In genomic region chr4:48944659-48945290, GRCh38 we compare ENCODE assay signal across 10 cellular contexts. TPM values are rescaled to one million over a fixed set of nuclear protein-coding genes. Genes with fewer than 3 reads are reported as not detected.
DNase-seq lines count a peak whose midpoint lies in the region; ATAC-seq and TF ChIP-seq lines count a peak whose summit lies in the region.
"Had no signal": no experiment of that assay in that cellular context is flagged by ENCODE, and none has a peak within 500 bp of the region (broad histone marks: within the 10 kb centered on the region; RNA-seq: fewer than 3 reads in every experiment).

No MANE protein-coding gene starts in this region.

- DNase-seq in CD14-positive monocyte (ENCODE audit: low spot score) (no peak), MM.1S (peak; percentile 56), right lobe of liver (no peak), NCI-H510A (lab: John Stamatoyannopoulos, UW) (no peak), NCI-H1694 treated with DMSO at 0.1 percent for 48 hours (lab: John Stamatoyannopoulos, UW) (no peak)
- peak; percentile 61 to 66 for DNase-seq in activated T-cell treated with anti-CD3 and anti-CD28 coated beads, Interleukin-2, amount 50 U/mL, for 72 hours
- DNase-seq: activated B cell treated with CpG ODN at 0.5 μM for 24 hours, naive B cell had no signal

- H3K4me3 ChIP-seq in MM.1S (ENCODE audit: low read length), result no peak overlapping the region
- no peak overlapping the region for H3K4me3 ChIP-seq in right lobe of liver

- no peak for TF ChIP-seq POLR2A in right lobe of liver (IDR thresholded peaks at IDR 0.05)

- ATAC-seq in activated T-cell treated with anti-CD3 and anti-CD28 coated beads, Interleukin-2, amount 50 U/mL, for 72 hours (replicated peaks in 1 of 2), result peak; percentile 55 to 71
- ATAC-seq in right lobe of liver (peak in 1 of 4 donors; percentile 50), GM18498 (IDR thresholded peaks at IDR 0.05; ENCODE audit: unreplicated experiment) (no peak), GM21528 (IDR thresholded peaks at IDR 0.05; ENCODE audit: low FRiP score, unreplicated experiment) (no peak)

- H3K36me3 Mint-ChIP-seq in CD14-positive monocyte, result no peaks in the 10 kb centered on the region
- H3K36me3 Mint-ChIP-seq in activated T-cell treated with anti-CD3 and anti-CD28 coated beads, Interleukin-2, amount 50 U/mL, for 72 hours (ENCODE audit: insufficient read depth in 2 of 2), result no peaks in the 10 kb centered on the region
- H3K36me3 Mint-ChIP-seq: naive B cell had no signal

- H3K27me3 ChIP-seq in MM.1S (replicated peaks; ENCODE audit: insufficient read depth, low read length) (no peaks in the 10 kb centered on the region), right lobe of liver (no peaks in the 10 kb centered on the region)

- no peaks in the 10 kb centered on the region for H3F3A ChIP-seq in MM.1S (ENCODE audit: insufficient read depth, low read length)

- H3K4me3 Mint-ChIP-seq in CD14-positive monocyte, result no peak overlapping the region
- H3K4me3 Mint-ChIP-seq in activated T-cell treated with anti-CD3 and anti-CD28 coated beads, Interleukin-2, amount 50 U/mL, for 72 hours, result no peak overlapping the region
- H3K4me3 Mint-ChIP-seq: activated B cell treated with CpG ODN at 0.5 μM for 24 hours, naive B cell had no signal

- H3K9me3 Mint-ChIP-seq in CD14-positive monocyte, result peaks cover 0 to 3% (median 0%) of the 10 kb centered on the region in 7 donors
- H3K9me3 Mint-ChIP-seq in activated T-cell treated with anti-CD3 and anti-CD28 coated beads, Interleukin-2, amount 50 U/mL, for 72 hours, result no peaks in the 10 kb centered on the region
- H3K9me3 Mint-ChIP-seq: activated B cell treated with CpG ODN at 0.5 μM for 24 hours, naive B cell had no signal

- peak; percentile 34 for TF ChIP-seq CTCF in CD14-positive monocyte (IDR thresholded peaks at IDR 0.05)
- peak; percentile 61 for TF ChIP-seq CTCF in MM.1S (IDR thresholded peaks at IDR 0.05; ENCODE audit: low read length)
- TF ChIP-seq CTCF in right lobe of liver (IDR thresholded peaks at IDR 0.05), result peak; percentile 15 to 45 (median 16)

- no peak overlapping the region for H3K4me2 ChIP-seq in MM.1S (ENCODE audit: low read depth, low read length)

- no peaks in the 10 kb centered on the region for H3K4me1 Mint-ChIP-seq in CD14-positive monocyte
- peaks cover 15% of the 10 kb centered on the region for H3K4me1 Mint-ChIP-seq in activated T-cell treated with anti-CD3 and anti-CD28 coated beads, Interleukin-2, amount 50 U/mL, for 72 hours (ENCODE audit: low read depth)
- H3K4me1 Mint-ChIP-seq: activated B cell treated with CpG ODN at 0.5 μM for 24 hours, naive B cell had no signal

- H4K20me1 ChIP-seq in MM.1S (ENCODE audit: insufficient read depth, low read length), result no peaks in the 10 kb centered on the region

- no peaks in the 10 kb centered on the region for H3K9me2 ChIP-seq in MM.1S (replicated peaks; ENCODE audit: insufficient read depth, low read length)

- intact Hi-C loops in CD14-positive monocyte (cut with micrococcal nuclease) (no loop called here), right lobe of liver (cut with DNase I) (no loop called here)

- peaks cover 3 to 5% (median 3%) of the 10 kb centered on the region in 3 donors for H3K27me3 Mint-ChIP-seq in CD14-positive monocyte (ENCODE audit: low read depth in 3 of 3)
- no peaks in the 10 kb centered on the region for H3K27me3 Mint-ChIP-seq in activated T-cell treated with anti-CD3 and anti-CD28 coated beads, Interleukin-2, amount 50 U/mL, for 72 hours (ENCODE audit: low read depth)

- no peaks in the 10 kb centered on the region for H3K36me3 ChIP-seq in MM.1S (replicated peaks; ENCODE audit: insufficient read depth, low read length)
- no peaks in the 10 kb centered on the region for H3K36me3 ChIP-seq in right lobe of liver

- H3K9me3 ChIP-seq in MM.1S (replicated peaks; ENCODE audit: insufficient read depth, low read length) (no peaks in the 10 kb centered on the region), right lobe of liver (no peaks in the 10 kb centered on the region)

- H3K79me2 ChIP-seq in MM.1S (ENCODE audit: low read length), result no peaks in the 10 kb centered on the region

- 63% methylated on average over 7 of the region's 8 CpGs for WGBS in right lobe of liver (ENCODE audit: insufficient coverage, low coverage, low lambda C conversion rate, missing lambda C conversion rate)

- H2AFZ ChIP-seq in MM.1S (ENCODE audit: low read length), result no peak overlapping the region

- no peak overlapping the region for H3K27ac ChIP-seq in MM.1S (ENCODE audit: low read length)
- H3K27ac ChIP-seq in right lobe of liver, result no peak overlapping the region

- H3K4me1 ChIP-seq in MM.1S (ENCODE audit: low read length) (no peaks in the 10 kb centered on the region), right lobe of liver (no peaks in the 10 kb centered on the region)

- H3K9ac ChIP-seq in MM.1S (ENCODE audit: low read length), result no peak overlapping the region

- no peak overlapping the region for H3K27ac Mint-ChIP-seq in CD14-positive monocyte
- H3K27ac Mint-ChIP-seq in activated T-cell treated with anti-CD3 and anti-CD28 coated beads, Interleukin-2, amount 50 U/mL, for 72 hours, result no peak overlapping the region
- H3K27ac Mint-ChIP-seq: activated B cell treated with CpG ODN at 0.5 μM for 24 hours had no signal

RNA-seq across cellular contexts. Expression of gene OCIAD2, which starts 38.2 kb away (rescaled TPM):
- polyA plus RNA-seq in CD14-positive monocyte, result 1 to 10 TPM; 2.9 to 3.1 TPM
- 10 to 100 TPM; 71.1 to 86.2 TPM for total RNA-seq in activated T-cell treated with anti-CD3 and anti-CD28 coated beads, Interleukin-2, amount 50 U/mL, for 72 hours
- 100 to 1,000 TPM in 1 of 6 experiments, 10 to 100 TPM in 5; 29.6 to 107 (median 68.3) TPM for total RNA-seq in right lobe of liver

RNA-seq across cellular contexts. Expression of gene CWH43, which starts 41.3 kb away (rescaled TPM):
- polyA plus RNA-seq in CD14-positive monocyte, result not detected
- not detected for total RNA-seq in activated T-cell treated with anti-CD3 and anti-CD28 coated beads, Interleukin-2, amount 50 U/mL, for 72 hours
- under 1 TPM in 3 of 6 experiments, not detected in 3; 0.13 to 0.37 (median 0.22) TPM for total RNA-seq in right lobe of liver
- total RNA-seq: activated B cell treated with CpG ODN at 0.5 μM for 24 hours had no signal

Comparison
In these comparisons a context has a peak if more than half of its experiments do, and no peak if none do; other contexts are left out.
1. DNase-seq: peak in MM.1S (single experiment) and activated T-cell treated with anti-CD3 and anti-CD28 coated beads, Interleukin-2, amount 50 U/mL, for 72 hours (2 of 2); none in CD14-positive monocyte (single experiment), right lobe of liver (0 of 3), NCI-H510A (single experiment) and NCI-H1694 treated with DMSO at 0.1 percent for 48 hours (single experiment).
2. ATAC-seq: peak in activated T-cell treated with anti-CD3 and anti-CD28 coated beads, Interleukin-2, amount 50 U/mL, for 72 hours (2 of 2); none in GM18498 (single experiment) and GM21528 (single experiment).
3. Peak in every context shown above with its lines, with median percentiles within 50 percentile points of each other: CTCF ChIP-seq.